In the genomic region with DNA sequence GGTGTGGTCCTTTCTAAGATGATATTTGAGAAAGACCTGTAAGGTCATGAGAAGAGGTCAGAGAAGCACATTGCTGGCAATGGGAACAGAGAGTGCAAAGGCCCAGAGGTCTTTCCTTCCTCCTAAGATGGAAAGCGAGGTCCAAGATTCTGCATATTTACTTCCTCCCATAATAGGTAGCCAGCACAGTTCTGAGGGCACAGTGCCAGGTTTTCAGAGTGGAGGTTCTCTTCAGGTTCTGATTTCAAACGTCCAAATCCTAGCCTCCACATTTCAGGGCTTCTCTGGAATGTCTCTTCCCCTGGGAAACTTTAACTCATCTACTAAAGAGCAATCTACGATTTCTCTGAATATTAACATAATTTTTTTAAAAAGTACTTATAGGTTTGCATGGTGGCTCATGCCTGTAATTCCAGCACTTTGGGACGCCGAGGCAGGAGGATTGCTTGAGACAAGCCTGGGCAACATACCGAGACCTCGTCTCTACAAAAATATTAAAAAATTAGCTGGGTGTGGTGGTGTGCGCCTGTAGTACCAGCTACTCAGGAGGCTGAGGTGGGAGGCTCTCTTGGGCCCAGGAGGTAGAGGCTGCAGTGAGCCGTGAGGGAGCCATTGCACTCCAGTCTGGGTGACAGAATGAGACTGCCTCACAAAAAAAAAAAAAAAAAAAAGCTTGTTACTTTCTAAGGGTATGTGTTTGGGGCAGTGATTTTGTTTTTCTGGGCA, we compare ENCODE assay signal across 8 cellular contexts. TPM values are rescaled to one million over a fixed set of nuclear protein-coding genes. Genes with fewer than 3 reads are reported as not detected.
DNase-seq lines count a peak whose midpoint lies in the region; ATAC-seq and TF ChIP-seq lines count a peak whose summit lies in the region.

No MANE protein-coding gene starts in this region.

- peak overlapping the region in 2 of 3 donors; percentile 94 to 96 for H3K9ac ChIP-seq in skeletal muscle tissue (ENCODE audit: low read depth in 1 of 3, low read length in 3 of 3)

- H3K36me3 ChIP-seq in RWPE2 (ENCODE audit: low read depth) (peaks cover 30% of the 10 kb centered on the region), skeletal muscle tissue (ENCODE audit: control insufficient read depth in 3 of 3, insufficient read depth in 3 of 3, low read length in 3 of 3) (peaks cover 0 to 4% (median 0%) of the 10 kb centered on the region in 3 donors)

- H3K27me3 ChIP-seq in RWPE2 (ENCODE audit: insufficient read depth, poor library complexity, severe bottlenecking) (no peaks in the 10 kb centered on the region), skeletal muscle tissue (ENCODE audit: control insufficient read depth in 3 of 3, insufficient read depth in 3 of 3, low read length in 3 of 3) (no peaks in the 10 kb centered on the region)

- ATAC-seq in GM21528 (IDR thresholded peaks at IDR 0.05; ENCODE audit: low FRiP score, unreplicated experiment) (peak; percentile 10), RWPE2 (ENCODE audit: low read depth) (no peak), GM21737 (IDR thresholded peaks at IDR 0.05; ENCODE audit: unreplicated experiment) (no peak)

- DNase-seq in RWPE2 (ENCODE audit: low spot score): no peak
- DNase-seq in globus pallidus (ENCODE audit: low spot score): peak; percentile 6
- DNase-seq in SW 1271 (lab: John Stamatoyannopoulos, UW): no peak
- no peak for DNase-seq in HT-29 (ENCODE audit: low spot score)
- no peak for DNase-seq in islet precursor cell

- TF ChIP-seq CTCF in RWPE2 (IDR thresholded peaks at IDR 0.05; ENCODE audit: poor library complexity, severe bottlenecking): no peak

- no peaks in the 10 kb centered on the region for H3K9me3 ChIP-seq in RWPE2 (ENCODE audit: severe bottlenecking)
- no peaks in the 10 kb centered on the region for H3K9me3 ChIP-seq in skeletal muscle tissue (ENCODE audit: control insufficient read depth in 3 of 3, low read length in 3 of 3)

- H3K4me1 ChIP-seq in RWPE2 (ENCODE audit: insufficient read depth, poor library complexity, severe bottlenecking) (peaks cover 15% of the 10 kb centered on the region), skeletal muscle tissue (ENCODE audit: control insufficient read depth in 3 of 3, insufficient read depth in 3 of 3, low read length in 3 of 3) (peaks cover 9 to 16% (median 10%) of the 10 kb centered on the region in 3 donors)

- peak overlapping the region; percentile 69 for H3K4me3 ChIP-seq in RWPE2 (ENCODE audit: severe bottlenecking)
- peak overlapping the region; percentile 98 to 100 (median 100) for H3K4me3 ChIP-seq in skeletal muscle tissue (ENCODE audit: low read length in 3 of 3)

- H3K27ac ChIP-seq in RWPE2 (ENCODE audit: poor library complexity, severe bottlenecking): peak overlapping the region; percentile 46
- H3K27ac ChIP-seq in skeletal muscle tissue (ENCODE audit: low read depth, low read length): peak overlapping the region; percentile 91

RNA-seq across cellular contexts. Expression of a gene that starts 0.5 kb away (rescaled TPM):
- total RNA-seq in skeletal muscle tissue: 28.7 TPM
- 39.5 and 43.4 TPM in 2 replicates for total RNA-seq in HT-29 (2014; rRNA removed; shearing (Covaris generic))

RNA-seq across cellular contexts. Expression of a gene that starts 25.0 kb away (rescaled TPM):
- 51.7 TPM for total RNA-seq in skeletal muscle tissue
- total RNA-seq in HT-29 (2014; rRNA removed; shearing (Covaris generic)): 179 and 240 TPM in 2 replicates
